19 cellular contexts compared by ENCODE assay signal in genomic region chr12:14780851-14781250, GRCh38. TPM values are rescaled to one million over a fixed set of nuclear protein-coding genes. Genes with fewer than 3 reads are reported as not detected.
"Had no signal": no experiment of that assay in that cellular context is flagged by ENCODE, and none has a peak within 500 bp of the region (broad histone marks: within the 10 kb centered on the region; RNA-seq: fewer than 3 reads in every experiment).

No MANE protein-coding gene starts in this region.

- H3K27me3 ChIP-seq: ascending aorta, heart left ventricle had no signal

- DNase-seq: activated CD4-positive, alpha-beta T cell treated with anti-CD3 and anti-CD28 coated beads, Interleukin-2, amount 50 U/mL, for 48 hours; activated CD4-positive, CD25-positive, alpha-beta regulatory T cell treated with anti-CD3 and anti-CD28 coated beads, Interleukin-2, amount 50 U/mL, for 72 hours; activated CD8-positive, alpha-beta memory T cell treated with anti-CD3 and anti-CD28 coated beads, Interleukin-2, amount 10 ng/mL, durations not matched to agents 7 days and 5 days; activated gamma-delta T cell; activated T-cell treated with anti-CD3 and anti-CD28 coated beads, Interleukin-2, amount 50 U/mL, for 4 hours; heart left ventricle; mammary epithelial cell; stimulated activated CD4-positive, alpha-beta T cell treated with anti-CD3 and anti-CD28 coated beads, Interleukin-15, amount 100 ng/mL, for 24 hours; stimulated activated CD4-positive, alpha-beta T cell treated with anti-CD3 and anti-CD28 coated beads, Interleukin-4, amount 100 ng/mL, for 24 hours; T-helper 17 cell had no signal

- H3K27me3 Mint-ChIP-seq: activated CD8-positive, alpha-beta memory T cell treated with anti-CD3 and anti-CD28 coated beads, Interleukin-2, amount 10 ng/mL, durations not matched to agents 7 days and 5 days; stimulated activated naive CD8-positive, alpha-beta T cell treated with anti-CD3 and anti-CD28 coated beads, Interleukin-15, Interleukin-2, amounts not matched to agents 100 ng/mL and 50 ng/mL, for 24 hours; T-helper 17 cell had no signal

- H3K27ac ChIP-seq: heart left ventricle had no signal

- FAIRE-seq: endothelial cell of umbilical vein, frontal cortex had no signal

- H3K9me3 Mint-ChIP-seq: activated T-cell treated with anti-CD3 and anti-CD28 coated beads, Interleukin-2, amount 50 U/mL, for 4 hours; nephron; stimulated activated naive CD8-positive, alpha-beta T cell treated with anti-CD3 and anti-CD28 coated beads, Interleukin-15, Interleukin-2, amounts not matched to agents 100 ng/mL and 50 ng/mL, for 24 hours had no signal

- H3K27ac Mint-ChIP-seq: activated CD8-positive, alpha-beta memory T cell treated with anti-CD3 and anti-CD28 coated beads, Interleukin-2, amount 10 ng/mL, durations not matched to agents 7 days and 5 days; nephron; stimulated activated naive CD8-positive, alpha-beta T cell treated with anti-CD3 and anti-CD28 coated beads, Interleukin-15, Interleukin-2, amounts not matched to agents 100 ng/mL and 50 ng/mL, for 24 hours; T-helper 17 cell had no signal

- H3K9me3 ChIP-seq: ascending aorta, heart left ventricle had no signal

- H3K4me3 Mint-ChIP-seq: activated CD8-positive, alpha-beta memory T cell treated with anti-CD3 and anti-CD28 coated beads, Interleukin-2, amount 10 ng/mL, durations not matched to agents 7 days and 5 days; activated T-cell treated with anti-CD3 and anti-CD28 coated beads, Interleukin-2, amount 50 U/mL, for 4 hours; nephron; stimulated activated naive CD8-positive, alpha-beta T cell treated with anti-CD3 and anti-CD28 coated beads, Interleukin-15, Interleukin-2, amounts not matched to agents 100 ng/mL and 50 ng/mL, for 24 hours; T-helper 17 cell had no signal

- ATAC-seq: activated CD8-positive, alpha-beta memory T cell treated with anti-CD3 and anti-CD28 coated beads, Interleukin-2, amount 10 ng/mL, durations not matched to agents 7 days and 5 days; activated T-cell treated with anti-CD3 and anti-CD28 coated beads, Interleukin-2, amount 50 U/mL, for 4 hours; heart left ventricle; T-helper 17 cell had no signal

- H3K4me3 ChIP-seq: ascending aorta had no signal

RNA-seq across cellular contexts. Expression of gene C12orf60, which starts 22.6 kb away (rescaled TPM):
- total RNA-seq: ascending aorta had no signal

RNA-seq across cellular contexts. Expression of gene SMCO3, which starts 33.1 kb away (rescaled TPM):
- total RNA-seq: activated CD8-positive, alpha-beta memory T cell treated with anti-CD3 and anti-CD28 coated beads, Interleukin-2, amount 10 ng/mL, durations not matched to agents 7 days and 5 days; activated T-cell treated with anti-CD3 and anti-CD28 coated beads, Interleukin-2, amount 50 U/mL, for 4 hours; bronchial epithelial cell; omental fat pad; T-helper 17 cell; temporal lobe; ureter had no signal
- polyA plus RNA-seq: mammary epithelial cell had no signal
